Comparison of ENCODE assay signal across 16 cellular contexts in genomic region chr10:114266521-114266920, GRCh38. TPM values are rescaled to one million over a fixed set of nuclear protein-coding genes. Genes with fewer than 3 reads are reported as not detected.
DNase-seq lines count a peak whose midpoint lies in the region; ATAC-seq, FAIRE-seq and TF ChIP-seq lines count a peak whose summit lies in the region.
"Had no signal": no experiment of that assay in that cellular context is flagged by ENCODE, and none has a peak within 500 bp of the region (broad histone marks: within the 10 kb centered on the region; RNA-seq: fewer than 3 reads in every experiment).

No MANE protein-coding gene starts in this region.

- H3K9me3 Mint-ChIP-seq in mesothelial cell of epicardium, result no peaks in the 10 kb centered on the region

- H3K4me3 ChIP-seq in bronchial epithelial cell (ENCODE audit: low read depth, low read length) (no peak overlapping the region), aorta (ENCODE audit: low read length in 2 of 2) (no peak overlapping the region)
- H3K4me3 ChIP-seq: BLaER1 treated with 17β-estradiol and CSF1 and Interleukin-3, amounts not matched to agents 10 nM and 100 nM; PC-9 had no signal

- peak; percentile 71 for DNase-seq in DMS153 (lab: John Stamatoyannopoulos, UW)
- peak; percentile 67 to 87 for DNase-seq in NCI-H2081 (lab: John Stamatoyannopoulos, UW)
- peak; percentile 92 for DNase-seq in bronchial epithelial cell (ENCODE audit: low read depth)
- DNase-seq in mesothelial cell of epicardium (ENCODE audit: low spot score in 2 of 2, unreplicated experiment in 2 of 2), result no peak
- no peak for DNase-seq in COLO829 (ENCODE audit: low spot score)
- DNase-seq in aorta, result no peak
- no peak for DNase-seq in iPS-NIHi7 (ENCODE audit: extremely low spot score)
- DNase-seq: activated CD4-positive, CD25-positive, alpha-beta regulatory T cell; activated gamma-delta T cell; effector CD4-positive, alpha-beta T cell; islet precursor cell; KBM-7 had no signal

- H3K27ac ChIP-seq in aorta (ENCODE audit: low read depth in 1 of 2, low read length in 2 of 2), result no peak overlapping the region
- H3K27ac ChIP-seq: BLaER1 treated with 17β-estradiol and CSF1 and Interleukin-3, amounts not matched to agents 10 nM and 100 nM; PC-9 had no signal

- peaks cover 36% of the 10 kb centered on the region for H3K4me1 Mint-ChIP-seq in mesothelial cell of epicardium

- peak; percentile 52 for FAIRE-seq in bronchial epithelial cell (lab: Jason Lieb, UNC)

- WGBS in aorta, 2 donors, result 8 to 9% methylated on average over 5 of the region's 5 CpGs

- intact Hi-C loops in aorta (cut with DNase I), result no loop called here

- H3K9me3 ChIP-seq in aorta (ENCODE audit: control insufficient read depth, low read length), result no peaks in the 10 kb centered on the region
- H3K9me3 ChIP-seq: BLaER1 treated with 17β-estradiol and CSF1 and Interleukin-3, amounts not matched to agents 10 nM and 100 nM had no signal

- no peaks in the 10 kb centered on the region for H3K4me1 ChIP-seq in aorta (ENCODE audit: control insufficient read depth in 1 of 2, insufficient read depth in 2 of 2, low read length in 2 of 2)

- H3K27me3 ChIP-seq in bronchial epithelial cell (ENCODE audit: control insufficient read depth, insufficient read depth, low read length), result no peaks in the 10 kb centered on the region
- H3K27me3 ChIP-seq in aorta (ENCODE audit: control insufficient read depth in 1 of 2, insufficient read depth in 2 of 2, low read length in 1 of 2), result no peaks in the 10 kb centered on the region
- H3K27me3 ChIP-seq: BLaER1 treated with 17β-estradiol and CSF1 and Interleukin-3, amounts not matched to agents 10 nM and 100 nM had no signal

- ATAC-seq in aorta (ENCODE audit: low FRiP score) (no peak), HG02938 (IDR thresholded peaks at IDR 0.05; ENCODE audit: unreplicated experiment) (no peak)

- no peaks in the 10 kb centered on the region for H3K36me3 Mint-ChIP-seq in mesothelial cell of epicardium

- no peak overlapping the region for H3K4me3 Mint-ChIP-seq in mesothelial cell of epicardium

- peak overlapping the region; percentile 72 for H3K27ac Mint-ChIP-seq in mesothelial cell of epicardium

- no peaks in the 10 kb centered on the region for H3K27me3 Mint-ChIP-seq in mesothelial cell of epicardium (ENCODE audit: low read depth)

- no peak for TF ChIP-seq CTCF in bronchial epithelial cell (IDR thresholded peaks at IDR 0.05; ENCODE audit: insufficient read depth, low read length, severe bottlenecking)
- TF ChIP-seq CTCF in mesothelial cell of epicardium (IDR thresholded peaks at IDR 0.05; ENCODE audit: unreplicated experiment), result no peak

- no peaks in the 10 kb centered on the region for H3K36me3 ChIP-seq in bronchial epithelial cell (ENCODE audit: control insufficient read depth, insufficient read depth, low read length)
- no peaks in the 10 kb centered on the region for H3K36me3 ChIP-seq in aorta (ENCODE audit: control insufficient read depth in 1 of 2, insufficient read depth in 2 of 2, low read length in 1 of 2)
- H3K36me3 ChIP-seq: BLaER1 treated with 17β-estradiol and CSF1 and Interleukin-3, amounts not matched to agents 10 nM and 100 nM had no signal

RNA-seq across cellular contexts. Expression of gene VWA2, which starts 27.5 kb away (rescaled TPM):
- total RNA-seq in bronchial epithelial cell (1.8 and 3.9 TPM in 2 replicates), mesothelial cell of epicardium (14.4 to 15.0 TPM (median 14.7 TPM) in 3 replicates), aorta (under 1 TPM in 1 of 2 donors, not detected in 1; 0.45 TPM)
- polyA plus RNA-seq in aorta, result under 1 TPM in 1 of 2 donors, not detected in 1; 0.13 TPM
- total RNA-seq: pulmonary artery endothelial cell had no signal

Comparison
In these comparisons a context has a peak if more than half of its experiments do, and no peak if none do; other contexts are left out.
1. DNase-seq: peak in DMS153 (single experiment), NCI-H2081 (2 of 2) and bronchial epithelial cell (single experiment); none in mesothelial cell of epicardium (0 of 2), COLO829 (single experiment), aorta (0 of 2) and iPS-NIHi7 (single experiment).